9 cellular contexts compared by ENCODE assay signal in the genomic region with DNA sequence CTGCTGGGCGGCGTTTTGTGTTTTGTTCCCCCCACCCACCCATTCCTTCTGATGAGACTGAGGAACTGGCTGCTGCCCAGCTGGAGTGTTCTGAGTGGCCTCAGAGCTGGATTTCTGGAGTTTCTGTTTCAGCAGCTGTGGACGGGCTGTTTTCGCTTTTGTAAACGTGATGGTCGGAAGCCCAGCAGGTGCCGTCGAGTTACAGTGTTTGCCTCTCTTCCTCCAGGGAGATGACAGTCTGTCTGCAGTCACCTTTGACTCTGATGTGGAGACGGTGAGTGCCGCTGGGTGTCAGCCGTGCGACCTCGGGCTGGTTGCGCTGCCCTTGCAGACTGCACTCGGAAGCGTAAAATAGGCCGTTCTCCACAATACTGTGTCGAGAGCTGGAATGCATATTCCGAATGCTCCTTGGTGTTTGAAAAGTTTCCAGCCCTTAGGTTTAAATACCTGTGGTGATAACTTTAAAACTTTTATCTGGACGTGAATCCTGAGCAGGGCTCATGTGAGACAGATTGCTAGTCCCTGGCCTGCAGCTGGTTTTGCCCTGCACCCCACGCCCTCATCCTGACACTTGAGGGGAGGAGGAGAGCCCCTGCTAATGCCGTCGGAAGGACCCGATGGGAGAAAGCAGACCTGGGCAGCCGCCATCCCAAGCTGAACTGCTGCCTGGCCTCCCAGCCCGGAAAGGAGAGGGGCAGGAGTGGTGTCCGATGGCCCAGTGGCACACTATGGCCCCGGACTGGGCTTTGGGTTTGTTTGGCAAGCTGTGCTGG. TPM values are rescaled to one million over a fixed set of nuclear protein-coding genes. Genes with fewer than 3 reads are reported as not detected.
DNase-seq lines count a peak whose midpoint lies in the region; ATAC-seq and TF ChIP-seq lines count a peak whose summit lies in the region.
"Had no signal": no experiment of that assay in that cellular context is flagged by ENCODE, and none has a peak within 500 bp of the region (broad histone marks: within the 10 kb centered on the region; RNA-seq: fewer than 3 reads in every experiment).

No MANE protein-coding gene starts in this region.

- peaks cover 18% of the 10 kb centered on the region for H3K4me1 Mint-ChIP-seq in activated B cell treated with CpG ODN at 0.5 μM for 24 hours
- H3K4me1 Mint-ChIP-seq in activated naive CD8-positive, alpha-beta T cell treated with anti-CD3 and anti-CD28 coated beads for 36 hours, result peaks cover 5% of the 10 kb centered on the region

- no peak overlapping the region for H3K18ac ChIP-seq in mesenchymal stem cell (ENCODE audit: low read depth in 1 of 2, low read length in 2 of 2)

- H3K27me3 Mint-ChIP-seq in activated B cell treated with CpG ODN at 0.5 μM for 24 hours, result no peaks in the 10 kb centered on the region
- no peaks in the 10 kb centered on the region for H3K27me3 Mint-ChIP-seq in activated naive CD8-positive, alpha-beta T cell treated with anti-CD3 and anti-CD28 coated beads for 36 hours

- ATAC-seq in activated B cell treated with CpG ODN at 0.5 μM for 24 hours (ENCODE audit: low read depth) (peak; percentile 82), HG03354 (IDR thresholded peaks at IDR 0.05; ENCODE audit: poor library complexity, severe bottlenecking, unreplicated experiment) (no peak)

- no peaks in the 10 kb centered on the region for H3K9me3 Mint-ChIP-seq in activated B cell treated with CpG ODN at 0.5 μM for 24 hours
- H3K9me3 Mint-ChIP-seq in activated naive CD8-positive, alpha-beta T cell treated with anti-CD3 and anti-CD28 coated beads for 36 hours, result no peaks in the 10 kb centered on the region

- H4K8ac ChIP-seq in mesenchymal stem cell (ENCODE audit: low read length), result peak overlapping the region; percentile 36

- H2AFZ ChIP-seq in GM23248, result no peak overlapping the region
- H2AFZ ChIP-seq in mesenchymal stem cell (ENCODE audit: low read depth, low read length), result no peak overlapping the region

- no peak overlapping the region for H3K4ac ChIP-seq in mesenchymal stem cell (ENCODE audit: low read depth in 1 of 2, low read length in 2 of 2)

- H3K9me3 ChIP-seq in GM23248 (ENCODE audit: low read depth), result no peaks in the 10 kb centered on the region
- H3K9me3 ChIP-seq in mesenchymal stem cell (ENCODE audit: control insufficient read depth, low read length), result no peaks in the 10 kb centered on the region
- H3K9me3 ChIP-seq in ovary, result no peaks in the 10 kb centered on the region

- no peaks in the 10 kb centered on the region for H3K9me2 ChIP-seq in GM23248 (ENCODE audit: insufficient read depth)

- peaks cover 37% of the 10 kb centered on the region for H3K79me1 ChIP-seq in mesenchymal stem cell (replicated peaks; ENCODE audit: low read length, poor library complexity, severe bottlenecking)

- TF ChIP-seq POLR2A in ovary (IDR thresholded peaks at IDR 0.05), result no peak

- H2BK5ac ChIP-seq in mesenchymal stem cell (ENCODE audit: low read depth, low read length, poor library complexity, severe bottlenecking), result no peak overlapping the region

- H3K4me3 ChIP-seq in GM23248, result no peak overlapping the region
- H3K4me3 ChIP-seq in mesenchymal stem cell (ENCODE audit: insufficient read depth in 1 of 2, low read depth in 1 of 2, low read length in 2 of 2), result peak overlapping the region in 1 of 2 experiments; percentile 80
- H3K4me3 ChIP-seq in ovary, result no peak overlapping the region

- TF ChIP-seq CTCF in GM13976 (IDR thresholded peaks at IDR 0.05; ENCODE audit: borderline replicate concordance, control extremely low read depth, extremely low read depth, insufficient read depth, missing control alignments) (no peak), activated B cell treated with CpG ODN at 0.5 μM for 24 hours (IDR thresholded peaks at IDR 0.05) (no peak), ovary (IDR thresholded peaks at IDR 0.05) (no peak)

- H3F3A ChIP-seq in GM23248 (ENCODE audit: insufficient read depth), result no peaks in the 10 kb centered on the region

- H2BK15ac ChIP-seq in mesenchymal stem cell (ENCODE audit: low read depth, poor library complexity, severe bottlenecking), result no peak overlapping the region

- H3K36me3 Mint-ChIP-seq in activated B cell treated with CpG ODN at 0.5 μM for 24 hours (ENCODE audit: low read depth), result no peaks in the 10 kb centered on the region
- H3K36me3 Mint-ChIP-seq in activated naive CD8-positive, alpha-beta T cell treated with anti-CD3 and anti-CD28 coated beads for 36 hours, result no peaks in the 10 kb centered on the region

- H3K27ac Mint-ChIP-seq in activated B cell treated with CpG ODN at 0.5 μM for 24 hours, result peak overlapping the region; percentile 50
- no peak overlapping the region for H3K27ac Mint-ChIP-seq in activated naive CD8-positive, alpha-beta T cell treated with anti-CD3 and anti-CD28 coated beads for 36 hours

- H3K27ac ChIP-seq in GM23248, result no peak overlapping the region
- H3K27ac ChIP-seq in mesenchymal stem cell (ENCODE audit: low read length, poor library complexity, severe bottlenecking), result no peak overlapping the region
- H3K27ac ChIP-seq in ovary, result no peak overlapping the region

- peak overlapping the region; percentile 49 for H3K4me3 Mint-ChIP-seq in activated B cell treated with CpG ODN at 0.5 μM for 24 hours
- no peak overlapping the region for H3K4me3 Mint-ChIP-seq in activated naive CD8-positive, alpha-beta T cell treated with anti-CD3 and anti-CD28 coated beads for 36 hours

- H3K14ac ChIP-seq in mesenchymal stem cell (ENCODE audit: low read length in 2 of 2), result no peak overlapping the region

- H3K4me1 ChIP-seq in GM23248 (ENCODE audit: insufficient read depth) (no peaks in the 10 kb centered on the region), mesenchymal stem cell (ENCODE audit: control insufficient read depth, insufficient read depth, low read depth, low read length) (peaks cover 18% of the 10 kb centered on the region), ovary (ENCODE audit: insufficient read depth) (no peaks in the 10 kb centered on the region)

- DNase-seq in GM13976 (ENCODE audit: low spot score) (peak; percentile 70), GM23248 (peak; percentile 32), activated B cell treated with CpG ODN at 0.5 μM for 24 hours (no peak), mesenchymal stem cell (no peak), ovary (no peak), SHP77 treated with DMSO at 0.1 percent for 48 hours (lab: John Stamatoyannopoulos, UW) (no peak)
- no peak for DNase-seq in activated naive CD8-positive, alpha-beta T cell treated with anti-CD3 and anti-CD28 coated beads for 36 hours
- DNase-seq: amniotic stem cell had no signal

- H2BK12ac ChIP-seq in mesenchymal stem cell (ENCODE audit: low read length in 2 of 2), result no peak overlapping the region

- H3K4me2 ChIP-seq in GM23248 (ENCODE audit: unreplicated experiment), result no peak overlapping the region
- peak overlapping the region; percentile 55 for H3K4me2 ChIP-seq in mesenchymal stem cell (ENCODE audit: low read length, poor library complexity, severe bottlenecking)

- 52 to 53% methylated on average over 28 of the region's 28 CpGs for WGBS in GM23248 (ENCODE audit: low coverage in 1 of 2, low lambda C conversion rate in 2 of 2, missing lambda C conversion rate in 2 of 2), 2 experiments
- WGBS in mesenchymal stem cell, result 86% methylated on average over 28 of the region's 28 CpGs
- WGBS in ovary, 3 donors, result 32 to 66% (median 40%) methylated on average over 28 of the region's 28 CpGs

- no peak overlapping the region for H2BK120ac ChIP-seq in mesenchymal stem cell (ENCODE audit: low read depth, low read length)

- CTCF ChIA-PET in activated B cell treated with CpG ODN at 0.5 μM for 24 hours (lab: Charles Lee), result interaction anchor here (1.3 to 2.3 kb wide), 4 partner anchors 69 to 143 kb away, joined by 5 to 9 read pairs (median 8); no protein-coding TSS in a partner anchor

- peaks cover 40% of the 10 kb centered on the region for H3K79me2 ChIP-seq in GM23248 (ENCODE audit: insufficient read depth)

- no peaks in the 10 kb centered on the region for H4K20me1 ChIP-seq in GM23248 (ENCODE audit: insufficient read depth)

- H4K91ac ChIP-seq in mesenchymal stem cell (ENCODE audit: low read length), result no peak overlapping the region

- no peak overlapping the region for H3K23ac ChIP-seq in mesenchymal stem cell (ENCODE audit: low read length in 2 of 2)

- no peak overlapping the region for H3K9ac ChIP-seq in GM23248
- H3K9ac ChIP-seq in mesenchymal stem cell (ENCODE audit: low read length), result peak overlapping the region; percentile 66

- TF ChIP-seq EP300 in ovary (IDR thresholded peaks at IDR 0.05), result no peak

- no peak overlapping the region for H2AK5ac ChIP-seq in mesenchymal stem cell (ENCODE audit: low read length, severe bottlenecking)

- H3K36me3 ChIP-seq in GM23248 (ENCODE audit: low read depth) (no peaks in the 10 kb centered on the region), mesenchymal stem cell (ENCODE audit: control insufficient read depth in 1 of 2, insufficient read depth in 2 of 2, low read depth in 1 of 2, low read length in 2 of 2) (peaks cover 23 to 25% of the 10 kb centered on the region in 2 experiments), ovary (no peaks in the 10 kb centered on the region)

- POLR2A ChIA-PET in activated B cell treated with CpG ODN at 0.5 μM for 24 hours (lab: Charles Lee), result interaction anchor here (0.5 to 1.6 kb wide), 3 partner anchors 47 to 101 kb away, joined by 3 to 8 read pairs (median 5); no protein-coding TSS in a partner anchor

- in situ Hi-C loops in GM13976 (cut with MboI; ENCODE audit: low sequenced_read_pairs, unreplicated experiment) (no loop called here), GM23248 (cut with MboI) (no loop called here)

- intact Hi-C loops in activated B cell treated with CpG ODN at 0.5 μM for 24 hours (cut with micrococcal nuclease), result no loop called here
- intact Hi-C loops in ovary (cut with DNase I), result loop anchor here in 1 of 4 donors (5.0 kb wide), 1 partner anchor 115 kb away; no protein-coding TSS in a partner anchor

- H3K27me3 ChIP-seq in GM23248 (replicated peaks; ENCODE audit: insufficient read depth), result no peaks in the 10 kb centered on the region
- no peaks in the 10 kb centered on the region for H3K27me3 ChIP-seq in mesenchymal stem cell (ENCODE audit: control insufficient read depth in 1 of 2, insufficient read depth in 1 of 2, low read length in 2 of 2)
- H3K27me3 ChIP-seq in ovary, result no peaks in the 10 kb centered on the region

RNA-seq across cellular contexts. Expression of a gene that starts 8.3 kb away (rescaled TPM):
- 14.9 and 24.4 TPM in 2 replicates for total RNA-seq in GM23248 (2014; rRNA removed; shearing (Covaris generic))
- polyA plus RNA-seq in GM23248 (2016; fragmentation: Nextera tagmentation; extraction: Ambion mirVana), result 12.1 and 14.7 TPM in 2 replicates
- total RNA-seq in activated B cell treated with CpG ODN at 0.5 μM for 24 hours, result 7.5 and 7.7 TPM in 2 replicates
- polyA plus RNA-seq in mesenchymal stem cell (2013, experiment 1 of 2), result 10.2 TPM
- polyA plus RNA-seq in mesenchymal stem cell (2013, experiment 2 of 2), result 10.0 TPM
- total RNA-seq in ovary, result 10 to 100 TPM in 6 of 7 donors, 1 to 10 TPM in 1; 7.2 to 19.2 (median 14.1) TPM
- 1 to 10 TPM; 4.4 to 6.8 TPM for polyA plus RNA-seq in ovary
- total RNA-seq in activated naive CD8-positive, alpha-beta T cell treated with anti-CD3 and anti-CD28 coated beads for 36 hours, result 1 to 10 TPM; 5.4 to 6.1 TPM

RNA-seq across cellular contexts. Expression of a gene that starts 11.8 kb away (rescaled TPM):
- total RNA-seq in GM23248 (2014; rRNA removed; shearing (Covaris generic)), result 37.9 and 39.7 TPM in 2 replicates
- polyA plus RNA-seq in GM23248 (2016; fragmentation: Nextera tagmentation; extraction: Ambion mirVana), result 28.6 and 32.4 TPM in 2 replicates
- 29.6 and 31.7 TPM in 2 replicates for total RNA-seq in activated B cell treated with CpG ODN at 0.5 μM for 24 hours
- 10.5 TPM for polyA plus RNA-seq in mesenchymal stem cell (2013, experiment 1 of 2)
- 10.6 TPM for polyA plus RNA-seq in mesenchymal stem cell (2013, experiment 2 of 2)
- 10 to 100 TPM; 26.9 to 33.5 (median 30.2) TPM for total RNA-seq in ovary
- polyA plus RNA-seq in ovary, result 10 to 100 TPM in 1 of 2 donors, 1 to 10 TPM in 1; 1.3 to 39.1 TPM
- 10 to 100 TPM; 36.4 to 37.8 TPM for total RNA-seq in activated naive CD8-positive, alpha-beta T cell treated with anti-CD3 and anti-CD28 coated beads for 36 hours

RNA-seq across cellular contexts. Expression of a gene that starts 47.5 kb away (rescaled TPM):
- total RNA-seq in GM23248 (2014; rRNA removed; shearing (Covaris generic)), result 2.0 and 3.6 TPM in 2 replicates
- polyA plus RNA-seq in GM23248 (2016; fragmentation: Nextera tagmentation; extraction: Ambion mirVana) (0.18 and 0.19 TPM in 2 replicates), ovary (1 to 10 TPM; 2.3 to 4.1 TPM)
- total RNA-seq in activated B cell treated with CpG ODN at 0.5 μM for 24 hours (87.4 and 95.8 TPM in 2 replicates), ovary (1 to 10 TPM in 6 of 7 donors, under 1 TPM in 1; 0.86 to 8.2 (median 3.3) TPM)
- 0.22 TPM for polyA plus RNA-seq in mesenchymal stem cell (2013, experiment 1 of 2)
- 0.21 TPM for polyA plus RNA-seq in mesenchymal stem cell (2013, experiment 2 of 2)
- total RNA-seq in activated naive CD8-positive, alpha-beta T cell treated with anti-CD3 and anti-CD28 coated beads for 36 hours, result 10 to 100 TPM; 21.0 to 25.8 TPM

Comparison
In these comparisons a context has a peak if more than half of its experiments do, and no peak if none do; other contexts are left out.
1. DNase-seq: peak in GM13976 (single experiment) and GM23248 (single experiment); none in activated B cell treated with CpG ODN at 0.5 μM for 24 hours (single experiment), mesenchymal stem cell (single experiment), ovary (0 of 5), SHP77 treated with DMSO at 0.1 percent for 48 hours (single experiment) and activated naive CD8-positive, alpha-beta T cell treated with anti-CD3 and anti-CD28 coated beads for 36 hours (single experiment).